18 cellular contexts compared by ENCODE assay signal in the genomic region with DNA sequence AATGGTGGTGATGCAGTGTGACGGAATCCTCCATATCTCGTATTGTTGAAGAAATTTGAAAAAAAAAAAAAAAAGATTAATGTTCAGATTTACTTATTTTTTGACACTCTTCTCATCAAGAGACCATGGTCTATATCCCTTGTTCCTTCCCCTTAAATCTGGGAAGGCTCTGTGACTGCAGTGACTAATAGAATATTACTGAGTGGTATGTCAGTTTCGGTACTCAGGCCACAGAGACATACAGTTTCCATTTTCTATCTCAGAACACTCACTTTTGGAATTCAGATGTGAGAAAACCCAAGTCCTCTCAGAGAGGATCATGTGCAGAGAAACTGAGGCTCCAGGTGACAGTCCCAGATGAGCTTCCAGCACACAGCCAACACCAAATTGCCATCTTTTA.
A peak's percentile ranks its signal among the peaks of the same experiment; 100 is the strongest.
DNase-seq lines count a peak whose midpoint lies in the region; ATAC-seq and TF ChIP-seq lines count a peak whose summit lies in the region.
"Had no signal": no experiment of that assay in that cellular context is flagged by ENCODE, and none has a peak within 500 bp of the region (broad histone marks: within the 10 kb centered on the region; RNA-seq: fewer than 3 reads in every experiment).

No MANE protein-coding gene starts in this region.

- H3K4me1 ChIP-seq in mesenchymal stem cell (ENCODE audit: control insufficient read depth, insufficient read depth, low read depth, low read length), result no peaks in the 10 kb centered on the region
- H3K4me1 ChIP-seq: A549; BLaER1 treated with 17β-estradiol and CSF1 and Interleukin-3, amounts not matched to agents 10 nM and 100 nM; HAP-1 had no signal

- peak; percentile 4 for DNase-seq in AG08395 (ENCODE audit: low spot score)
- DNase-seq in ELR (ENCODE audit: low read depth), result peak; percentile 20
- DNase-seq in LHCN-M2 (ENCODE audit: low read depth), result peak; percentile 17
- DNase-seq in mesenchymal stem cell, result no peak
- no peak for DNase-seq in GM13977 (ENCODE audit: low spot score)
- no peak for DNase-seq in stimulated activated CD4-positive, alpha-beta T cell treated with anti-CD3 and anti-CD28 coated beads, Interleukin-1b, Interleukin-23, amount 100 ng/mL, for 48 hours
- DNase-seq: Calu3; CD8-positive, alpha-beta T cell; DMS79 treated with DMSO at 0.1 percent for 48 hours; GF-D8; GM23248; KG1 had no signal

- H2AFZ ChIP-seq in mesenchymal stem cell (ENCODE audit: low read depth, low read length), result peak overlapping the region; percentile 42
- H2AFZ ChIP-seq: GM23248 had no signal

- no peak for ATAC-seq in GM19452 (IDR thresholded peaks at IDR 0.05; ENCODE audit: unreplicated experiment)
- ATAC-seq: A549; CD8-positive, alpha-beta T cell; HepG2 had no signal

- H4K91ac ChIP-seq in mesenchymal stem cell (ENCODE audit: low read length), result no peak overlapping the region

- no peak overlapping the region for H3K9ac ChIP-seq in mesenchymal stem cell (ENCODE audit: low read length)
- H3K9ac ChIP-seq: BLaER1 treated with 17β-estradiol and CSF1 and Interleukin-3, amounts not matched to agents 10 nM and 100 nM; GM23248 had no signal

- H3K9me3 ChIP-seq in mesenchymal stem cell (ENCODE audit: control insufficient read depth, low read length), result no peaks in the 10 kb centered on the region
- H3K9me3 ChIP-seq: A549; BLaER1 treated with 17β-estradiol and CSF1 and Interleukin-3, amounts not matched to agents 10 nM and 100 nM; HAP-1 had no signal

- H2BK12ac ChIP-seq in mesenchymal stem cell (ENCODE audit: low read length in 2 of 2), result no peak overlapping the region

- H2BK5ac ChIP-seq in mesenchymal stem cell (ENCODE audit: low read depth, low read length, poor library complexity, severe bottlenecking), result no peak overlapping the region

- no peak overlapping the region for H3K4me3 ChIP-seq in mesenchymal stem cell (ENCODE audit: insufficient read depth in 1 of 2, low read depth in 1 of 2, low read length in 2 of 2)
- H3K4me3 ChIP-seq: A549; BLaER1 treated with 17β-estradiol and CSF1 and Interleukin-3, amounts not matched to agents 10 nM and 100 nM; GM23248; HAP-1 had no signal

- H3K27ac ChIP-seq in mesenchymal stem cell (ENCODE audit: low read length, poor library complexity, severe bottlenecking), result no peak overlapping the region
- H3K27ac ChIP-seq: 22Rv1; A549; BLaER1 treated with 17β-estradiol and CSF1 and Interleukin-3, amounts not matched to agents 10 nM and 100 nM; GM23248 had no signal

- H3K14ac ChIP-seq in mesenchymal stem cell (ENCODE audit: low read length in 2 of 2), result no peak overlapping the region

- no peak overlapping the region for H3K4me2 ChIP-seq in mesenchymal stem cell (ENCODE audit: low read length, poor library complexity, severe bottlenecking)
- H3K4me2 ChIP-seq: A549; BLaER1 treated with 17β-estradiol and CSF1 and Interleukin-3, amounts not matched to agents 10 nM and 100 nM had no signal

- no peaks in the 10 kb centered on the region for H3K79me1 ChIP-seq in mesenchymal stem cell (replicated peaks; ENCODE audit: low read length, poor library complexity, severe bottlenecking)

- no peak overlapping the region for H3K23ac ChIP-seq in mesenchymal stem cell (ENCODE audit: low read length in 2 of 2)

- no peak for TF ChIP-seq CTCF in GM13977 (IDR thresholded peaks at IDR 0.05; ENCODE audit: extremely low read depth, insufficient read depth, missing control alignments)

- in situ Hi-C loops in GM13977 (cut with MboI; ENCODE audit: low pct_unique_long_range_greater_than_20kb, low sequenced_read_pairs, unreplicated experiment), result no loop called here

- H3K18ac ChIP-seq in mesenchymal stem cell (ENCODE audit: low read depth in 1 of 2, low read length in 2 of 2), result peak overlapping the region in 1 of 2 experiments; percentile 40

- H4K8ac ChIP-seq in mesenchymal stem cell (ENCODE audit: low read length), result no peak overlapping the region

- peak overlapping the region in 1 of 2 experiments; percentile 91 for H3K4ac ChIP-seq in mesenchymal stem cell (ENCODE audit: low read depth in 1 of 2, low read length in 2 of 2)

- no peak overlapping the region for H2BK15ac ChIP-seq in mesenchymal stem cell (ENCODE audit: low read depth, poor library complexity, severe bottlenecking)

- H2AK5ac ChIP-seq in mesenchymal stem cell (ENCODE audit: low read length, severe bottlenecking), result no peak overlapping the region

- H2BK120ac ChIP-seq in mesenchymal stem cell (ENCODE audit: low read depth, low read length), result no peak overlapping the region

- 74% methylated on average over 1 of the region's 3 CpGs for WGBS in mesenchymal stem cell

- no peaks in the 10 kb centered on the region for H3K36me3 ChIP-seq in mesenchymal stem cell (ENCODE audit: control insufficient read depth in 1 of 2, insufficient read depth in 2 of 2, low read depth in 1 of 2, low read length in 2 of 2)
- H3K36me3 ChIP-seq: BLaER1 treated with 17β-estradiol and CSF1 and Interleukin-3, amounts not matched to agents 10 nM and 100 nM; HAP-1 had no signal

- no peaks in the 10 kb centered on the region for H3K27me3 ChIP-seq in mesenchymal stem cell (ENCODE audit: control insufficient read depth in 1 of 2, insufficient read depth in 1 of 2, low read length in 2 of 2)
- H3K27me3 ChIP-seq: BLaER1 treated with 17β-estradiol and CSF1 and Interleukin-3, amounts not matched to agents 10 nM and 100 nM had no signal

Comparison
In these comparisons a context has a peak if more than half of its experiments do, and no peak if none do; other contexts are left out.
1. DNase-seq: peak in AG08395 (single experiment), ELR (single experiment) and LHCN-M2 (single experiment); none in mesenchymal stem cell (single experiment), GM13977 (single experiment) and stimulated activated CD4-positive, alpha-beta T cell treated with anti-CD3 and anti-CD28 coated beads, Interleukin-1b, Interleukin-23, amount 100 ng/mL, for 48 hours (single experiment).